ENCODE assay signal across 10 cellular contexts in genomic region chr6:135087803-135088202, GRCh38.
DNase-seq lines count a peak whose midpoint lies in the region; ATAC-seq lines count a peak whose summit lies in the region.
"Had no signal": no experiment of that assay in that cellular context is flagged by ENCODE, and none has a peak within 500 bp of the region (broad histone marks: within the 10 kb centered on the region; RNA-seq: fewer than 3 reads in every experiment).

No MANE protein-coding gene starts in this region.

- H3K27me3 Mint-ChIP-seq in activated naive CD8-positive, alpha-beta T cell treated with anti-CD3 and anti-CD28 coated beads, Interleukin-2, amount 50 U/mL, for 24 hours = no peaks in the 10 kb centered on the region
- H3K27me3 Mint-ChIP-seq in stimulated activated naive B cell treated with anti-CD40 and anti-IgM and Interleukin-4, amounts not matched to agents 10 μg/mL and 1 μg/mL and 100 μg/mL, for 72 hours = no peaks in the 10 kb centered on the region

- H3K9me3 Mint-ChIP-seq in activated naive CD8-positive, alpha-beta T cell treated with anti-CD3 and anti-CD28 coated beads, Interleukin-2, amount 50 U/mL, for 24 hours = peaks cover 11% of the 10 kb centered on the region
- no peaks in the 10 kb centered on the region for H3K9me3 Mint-ChIP-seq in stimulated activated naive B cell treated with anti-CD40 and anti-IgM and Interleukin-4, amounts not matched to agents 10 μg/mL and 1 μg/mL and 100 μg/mL, for 72 hours

- peaks cover 84% of the 10 kb centered on the region for H3K4me1 Mint-ChIP-seq in activated naive CD8-positive, alpha-beta T cell treated with anti-CD3 and anti-CD28 coated beads, Interleukin-2, amount 50 U/mL, for 24 hours
- H3K4me1 Mint-ChIP-seq in stimulated activated naive B cell treated with anti-CD40 and anti-IgM and Interleukin-4, amounts not matched to agents 10 μg/mL and 1 μg/mL and 100 μg/mL, for 72 hours = peaks cover 31 to 56% of the 10 kb centered on the region in 2 donors

- intact Hi-C loops in posterior cingulate gyrus (cut with DNase I) = no loop called here

- no peak overlapping the region for H3K27ac ChIP-seq in caudate nucleus (ENCODE audit: low read depth, low read length)

- H3K27ac Mint-ChIP-seq in activated naive CD8-positive, alpha-beta T cell treated with anti-CD3 and anti-CD28 coated beads, Interleukin-2, amount 50 U/mL, for 24 hours = peak overlapping the region; percentile 97
- peak overlapping the region; percentile 63 for H3K27ac Mint-ChIP-seq in stimulated activated naive B cell treated with anti-CD40 and anti-IgM and Interleukin-4, amounts not matched to agents 10 μg/mL and 1 μg/mL and 100 μg/mL, for 72 hours

- ATAC-seq in activated naive CD8-positive, alpha-beta T cell treated with anti-CD3 and anti-CD28 coated beads, Interleukin-2, amount 50 U/mL, for 24 hours = peak; percentile 37
- peak; percentile 28 to 62 for ATAC-seq in stimulated activated naive B cell treated with anti-CD40 and anti-IgM and Interleukin-4, amounts not matched to agents 10 μg/mL and 1 μg/mL and 100 μg/mL, for 72 hours (replicated peaks)
- ATAC-seq in HG03175 (IDR thresholded peaks at IDR 0.05; ENCODE audit: unreplicated experiment) = no peak

- peak overlapping the region; percentile 72 for H3K4me3 Mint-ChIP-seq in activated naive CD8-positive, alpha-beta T cell treated with anti-CD3 and anti-CD28 coated beads, Interleukin-2, amount 50 U/mL, for 24 hours
- peak overlapping the region; percentile 37 to 63 for H3K4me3 Mint-ChIP-seq in stimulated activated naive B cell treated with anti-CD40 and anti-IgM and Interleukin-4, amounts not matched to agents 10 μg/mL and 1 μg/mL and 100 μg/mL, for 72 hours

- H3K36me3 Mint-ChIP-seq in activated naive CD8-positive, alpha-beta T cell treated with anti-CD3 and anti-CD28 coated beads, Interleukin-2, amount 50 U/mL, for 24 hours (ENCODE audit: low read depth) = no peaks in the 10 kb centered on the region
- no peaks in the 10 kb centered on the region for H3K36me3 Mint-ChIP-seq in stimulated activated naive B cell treated with anti-CD40 and anti-IgM and Interleukin-4, amounts not matched to agents 10 μg/mL and 1 μg/mL and 100 μg/mL, for 72 hours

- DNase-seq in activated CD8-positive, alpha-beta memory T cell treated with anti-CD3 and anti-CD28 coated beads, Interleukin-2, amount 50 U/mL, for 1 hour (ENCODE audit: extremely low read depth) = peak; percentile 45
- no peak for DNase-seq in activated CD8-positive, alpha-beta memory T cell treated with anti-CD3 and anti-CD28 coated beads, Interleukin-2, amount 50 U/mL, for 48 hours
- peak; percentile 47 for DNase-seq in SW480 (ENCODE audit: low spot score)
- DNase-seq in activated naive CD8-positive, alpha-beta T cell treated with anti-CD3 and anti-CD28 coated beads, Interleukin-2, amount 50 U/mL, for 24 hours = peak; percentile 23
- no peak for DNase-seq in stimulated activated naive B cell treated with anti-CD40 and anti-IgM and Interleukin-4, amounts not matched to agents 10 μg/mL and 1 μg/mL and 100 μg/mL, for 72 hours
- DNase-seq in caudate nucleus (lab: John Stamatoyannopoulos, UW) = no peak
- no peak for DNase-seq in posterior cingulate gyrus
- DNase-seq: effector CD8-positive, alpha-beta T cell; NCI-H446 treated with DMSO at 0.1 percent for 48 hours had no signal

Comparison
In these comparisons a context has a peak if more than half of its experiments do, and no peak if none do; other contexts are left out.
1. DNase-seq: peak in activated CD8-positive, alpha-beta memory T cell treated with anti-CD3 and anti-CD28 coated beads, Interleukin-2, amount 50 U/mL, for 1 hour (single experiment), SW480 (single experiment) and activated naive CD8-positive, alpha-beta T cell treated with anti-CD3 and anti-CD28 coated beads, Interleukin-2, amount 50 U/mL, for 24 hours (single experiment); none in activated CD8-positive, alpha-beta memory T cell treated with anti-CD3 and anti-CD28 coated beads, Interleukin-2, amount 50 U/mL, for 48 hours (single experiment), stimulated activated naive B cell treated with anti-CD40 and anti-IgM and Interleukin-4, amounts not matched to agents 10 μg/mL and 1 μg/mL and 100 μg/mL, for 72 hours (single experiment), caudate nucleus (0 of 61) and posterior cingulate gyrus (0 of 10).